8 cellular contexts compared by ENCODE assay signal in genomic region chr16:85935957-85936760, GRCh38. TPM values are rescaled to one million over a fixed set of nuclear protein-coding genes. Genes with fewer than 3 reads are reported as not detected.
DNase-seq lines count a peak whose midpoint lies in the region; ATAC-seq and TF ChIP-seq lines count a peak whose summit lies in the region.

No MANE protein-coding gene starts in this region.

- intact Hi-C loops in activated CD4-positive, alpha-beta T cell treated with anti-CD3 and anti-CD28 coated beads, Interleukin-2, amount 10 ng/mL, durations not matched to agents 24 days and 14 days (cut with micrococcal nuclease) = loop anchor here (1.0 to 2.0 kb wide), 7 partner anchors 11 to 56 kb away; no protein-coding TSS in a partner anchor
- intact Hi-C loops in lower lobe of right lung (cut with DNase I) = no loop called here

- peak; percentile 90 for DNase-seq in activated CD4-positive, alpha-beta T cell treated with anti-CD3 and anti-CD28 coated beads, Interleukin-2, amount 10 ng/mL, durations not matched to agents 24 days and 14 days
- DNase-seq in lower lobe of right lung = no peak
- peak in 1 of 2 donors; percentile 53 for DNase-seq in upper lobe of left lung
- DNase-seq in NCI-H446 treated with DMSO at 0.1 percent for 48 hours (lab: John Stamatoyannopoulos, UW) = no peak
- no peak for DNase-seq in DMS 273 treated with DMSO at 0.1 percent for 48 hours (lab: John Stamatoyannopoulos, UW)
- no peak for DNase-seq in NCI-H2081 (lab: John Stamatoyannopoulos, UW)

- H3K9me3 ChIP-seq in lower lobe of right lung (no peaks in the 10 kb centered on the region), upper lobe of left lung (no peaks in the 10 kb centered on the region)

- H3K36me3 ChIP-seq in lower lobe of right lung = no peaks in the 10 kb centered on the region
- H3K36me3 ChIP-seq in upper lobe of left lung = no peaks in the 10 kb centered on the region

- H3K4me1 Mint-ChIP-seq in activated CD4-positive, alpha-beta T cell treated with anti-CD3 and anti-CD28 coated beads, Interleukin-2, amount 10 ng/mL, durations not matched to agents 24 days and 14 days = peaks cover 60% of the 10 kb centered on the region

- ATAC-seq in GM19397 (IDR thresholded peaks at IDR 0.05; ENCODE audit: unreplicated experiment) (peak; percentile 73), HG03442 (IDR thresholded peaks at IDR 0.05; ENCODE audit: unreplicated experiment) (peak; percentile 72), lower lobe of right lung (peak; percentile 25 to 34), upper lobe of left lung (ENCODE audit: low FRiP score in 2 of 2) (peak in 1 of 2 donors; percentile 49)

- H3K27me3 Mint-ChIP-seq in activated CD4-positive, alpha-beta T cell treated with anti-CD3 and anti-CD28 coated beads, Interleukin-2, amount 10 ng/mL, durations not matched to agents 24 days and 14 days = peaks cover 3% of the 10 kb centered on the region

- H3K9me3 Mint-ChIP-seq in activated CD4-positive, alpha-beta T cell treated with anti-CD3 and anti-CD28 coated beads, Interleukin-2, amount 10 ng/mL, durations not matched to agents 24 days and 14 days = no peaks in the 10 kb centered on the region

- peak overlapping the region; percentile 60 for H3K4me3 Mint-ChIP-seq in activated CD4-positive, alpha-beta T cell treated with anti-CD3 and anti-CD28 coated beads, Interleukin-2, amount 10 ng/mL, durations not matched to agents 24 days and 14 days

- H3K4me1 ChIP-seq in lower lobe of right lung = peaks cover 8% of the 10 kb centered on the region
- H3K4me1 ChIP-seq in upper lobe of left lung = peaks cover 4 to 18% (median 8%) of the 10 kb centered on the region in 4 donors

- TF ChIP-seq POLR2A in upper lobe of left lung (IDR thresholded peaks at IDR 0.05) = no peak

- H3K27me3 ChIP-seq in lower lobe of right lung (ENCODE audit: low read depth) (peaks cover 3% of the 10 kb centered on the region), upper lobe of left lung (no peaks in the 10 kb centered on the region)

- TF ChIP-seq CTCF in lower lobe of right lung (IDR thresholded peaks at IDR 0.05) (no peak), upper lobe of left lung (IDR thresholded peaks at IDR 0.05) (no peak)

- H3K27ac ChIP-seq in lower lobe of right lung = peak overlapping the region; percentile 18
- peak overlapping the region in 3 of 4 donors; percentile 11 to 57 (median 27) for H3K27ac ChIP-seq in upper lobe of left lung

- H3K4me3 ChIP-seq in lower lobe of right lung (no peak overlapping the region), upper lobe of left lung (no peak overlapping the region)

- no peak for TF ChIP-seq EP300 in upper lobe of left lung (IDR thresholded peaks at IDR 0.05)

- H3K36me3 Mint-ChIP-seq in activated CD4-positive, alpha-beta T cell treated with anti-CD3 and anti-CD28 coated beads, Interleukin-2, amount 10 ng/mL, durations not matched to agents 24 days and 14 days (ENCODE audit: low read depth) = peaks cover 6% of the 10 kb centered on the region

- 35 to 46% methylated on average over 22 of the region's 22 CpGs for WGBS in upper lobe of left lung, 2 donors

- peak overlapping the region; percentile 98 for H3K27ac Mint-ChIP-seq in activated CD4-positive, alpha-beta T cell treated with anti-CD3 and anti-CD28 coated beads, Interleukin-2, amount 10 ng/mL, durations not matched to agents 24 days and 14 days

RNA-seq across cellular contexts. Expression of gene IRF8, which starts 37.2 kb away (rescaled TPM):
- total RNA-seq in activated CD4-positive, alpha-beta T cell treated with anti-CD3 and anti-CD28 coated beads, Interleukin-2, amount 10 ng/mL, durations not matched to agents 24 days and 14 days = 235 and 248 TPM in 2 replicates
- 67.9 TPM for total RNA-seq in lower lobe of right lung
- total RNA-seq in upper lobe of left lung = 100 to 1,000 TPM in 1 of 6 donors, 10 to 100 TPM in 5; 41.5 to 141 (median 72.8) TPM
